ENCODE assay signal across 8 cellular contexts in genomic region chr17:4950075-4950756, GRCh38. TPM values are rescaled to one million over a fixed set of nuclear protein-coding genes. Genes with fewer than 3 reads are reported as not detected.
DNase-seq lines count a peak whose midpoint lies in the region; ATAC-seq, FAIRE-seq and TF ChIP-seq lines count a peak whose summit lies in the region.

No MANE protein-coding gene starts in this region.

- H3K36me3 Mint-ChIP-seq in activated T-cell treated with anti-CD3 and anti-CD28 coated beads, Interleukin-2, amount 50 U/mL, for 72 hours (ENCODE audit: insufficient read depth in 2 of 2), result peaks cover 16 to 22% of the 10 kb centered on the region in 2 donors

- peak overlapping the region; percentile 89 to 90 for H3K4me3 Mint-ChIP-seq in activated T-cell treated with anti-CD3 and anti-CD28 coated beads, Interleukin-2, amount 50 U/mL, for 72 hours

- peak overlapping the region; percentile 95 for H3K27ac Mint-ChIP-seq in activated T-cell treated with anti-CD3 and anti-CD28 coated beads, Interleukin-2, amount 50 U/mL, for 72 hours

- H3K4me1 Mint-ChIP-seq in activated T-cell treated with anti-CD3 and anti-CD28 coated beads, Interleukin-2, amount 50 U/mL, for 72 hours (ENCODE audit: low read depth), result peaks cover 35% of the 10 kb centered on the region

- no peaks in the 10 kb centered on the region for H3K9me3 Mint-ChIP-seq in activated T-cell treated with anti-CD3 and anti-CD28 coated beads, Interleukin-2, amount 50 U/mL, for 72 hours

- DNase-seq in NCI-H345 (lab: John Stamatoyannopoulos, UW) (peak; percentile 22), NCI-H345 treated with DMSO at 0.1 percent for 48 hours (lab: John Stamatoyannopoulos, UW; ENCODE audit: unreplicated experiment) (no peak), foreskin melanocyte (peak; percentile 24), pancreas (peak; percentile 40 to 90 (median 74)), NOMO-1 treated with DMSO at 0.1 percent for 48 hours (lab: John Stamatoyannopoulos, UW; ENCODE audit: unreplicated experiment) (no peak), NCI-H446 (lab: John Stamatoyannopoulos, UW) (no peak)
- no peak for DNase-seq in Jurkat, Clone E6-1 (ENCODE audit: low read depth, low spot score)
- peak; percentile 43 to 59 for DNase-seq in activated T-cell treated with anti-CD3 and anti-CD28 coated beads, Interleukin-2, amount 50 U/mL, for 72 hours

- H3K4me3 ChIP-seq in Jurkat, Clone E6-1 (ENCODE audit: low read length), result peak overlapping the region; percentile 92
- peak overlapping the region; percentile 94 to 100 (median 97) for H3K4me3 ChIP-seq in pancreas

- TF ChIP-seq CTCF in pancreas (IDR thresholded peaks at IDR 0.05), result no peak

- peaks cover 0 to 17% (median 3%) of the 10 kb centered on the region in 3 donors for H3K4me1 ChIP-seq in pancreas

- H3K36me3 ChIP-seq in pancreas, result peaks cover 0 to 3% (median 0%) of the 10 kb centered on the region in 3 donors

- H3K27me3 Mint-ChIP-seq in activated T-cell treated with anti-CD3 and anti-CD28 coated beads, Interleukin-2, amount 50 U/mL, for 72 hours (ENCODE audit: low read depth), result no peaks in the 10 kb centered on the region

- H3K27ac ChIP-seq in pancreas, result peak overlapping the region; percentile 88 to 99 (median 98)

- peak; percentile 17 to 25 for ATAC-seq in activated T-cell treated with anti-CD3 and anti-CD28 coated beads, Interleukin-2, amount 50 U/mL, for 72 hours (replicated peaks in 1 of 2)
- peak in 2 of 4 donors; percentile 50 to 51 for ATAC-seq in pancreas

- intact Hi-C loops in pancreas (cut with DNase I), result no loop called here

- FAIRE-seq in pancreas (lab: Jason Lieb, UNC), result no peak

- no peaks in the 10 kb centered on the region for H3K27me3 ChIP-seq in pancreas

- H3K9me3 ChIP-seq in pancreas, result no peaks in the 10 kb centered on the region

- WGBS in pancreas, 2 donors, result 17% methylated on average over 50 of the region's 52 CpGs

RNA-seq across cellular contexts. Expression of gene ENO3, which starts 0.7 kb away (rescaled TPM):
- polyA plus RNA-seq in Jurkat, Clone E6-1 (2012; ENCODE audit: insufficient read depth, insufficient read length), result 63.2 TPM
- total RNA-seq in activated T-cell treated with anti-CD3 and anti-CD28 coated beads, Interleukin-2, amount 50 U/mL, for 72 hours, result 100 to 1,000 TPM in 1 of 2 donors, 10 to 100 TPM in 1; 90.0 to 102 TPM
- 1 to 10 TPM; 1.5 to 6.3 (median 2.5) TPM for total RNA-seq in pancreas
- 10 to 100 TPM; 17.0 to 20.3 TPM for polyA plus RNA-seq in pancreas

RNA-seq across cellular contexts. Expression of gene PFN1, which starts 1.9 kb away (rescaled TPM):
- 1,752 TPM for polyA plus RNA-seq in Jurkat, Clone E6-1 (2012; ENCODE audit: insufficient read depth, insufficient read length)
- 1,000 to 10,000 TPM; 1,225 to 1,232 TPM for total RNA-seq in activated T-cell treated with anti-CD3 and anti-CD28 coated beads, Interleukin-2, amount 50 U/mL, for 72 hours
- total RNA-seq in pancreas, result 100 to 1,000 TPM in 4 of 6 donors, 10 to 100 TPM in 2; 63.6 to 195 (median 125) TPM
- polyA plus RNA-seq in pancreas, result 100 to 1,000 TPM; 148 to 162 TPM

RNA-seq across cellular contexts. Expression of gene RNF167, which starts 10.1 kb away (rescaled TPM):
- 190 TPM for polyA plus RNA-seq in Jurkat, Clone E6-1 (2012; ENCODE audit: insufficient read depth, insufficient read length)
- total RNA-seq in activated T-cell treated with anti-CD3 and anti-CD28 coated beads, Interleukin-2, amount 50 U/mL, for 72 hours, result 100 to 1,000 TPM; 176 to 201 TPM
- total RNA-seq in pancreas, result 10 to 100 TPM; 40.8 to 64.5 (median 46.7) TPM
- polyA plus RNA-seq in pancreas, result 100 to 1,000 TPM; 102 to 118 TPM

RNA-seq across cellular contexts. Expression of gene SLC25A11, which starts 10.4 kb away (rescaled TPM):
- polyA plus RNA-seq in Jurkat, Clone E6-1 (2012; ENCODE audit: insufficient read depth, insufficient read length), result 115 TPM
- total RNA-seq in activated T-cell treated with anti-CD3 and anti-CD28 coated beads, Interleukin-2, amount 50 U/mL, for 72 hours, result 10 to 100 TPM; 40.4 to 43.8 TPM
- total RNA-seq in pancreas, result 10 to 100 TPM; 10.9 to 23.3 (median 21.4) TPM
- polyA plus RNA-seq in pancreas, result 10 to 100 TPM; 20.6 to 25.5 TPM

RNA-seq across cellular contexts. Expression of gene SPAG7, which starts 17.4 kb away (rescaled TPM):
- polyA plus RNA-seq in Jurkat, Clone E6-1 (2012; ENCODE audit: insufficient read depth, insufficient read length), result 104 TPM
- 100 to 1,000 TPM; 140 to 158 TPM for total RNA-seq in activated T-cell treated with anti-CD3 and anti-CD28 coated beads, Interleukin-2, amount 50 U/mL, for 72 hours
- 10 to 100 TPM; 15.8 to 31.7 (median 23.8) TPM for total RNA-seq in pancreas
- 10 to 100 TPM; 40.3 to 58.4 TPM for polyA plus RNA-seq in pancreas

Comparison
In these comparisons a context has a peak if more than half of its experiments do, and no peak if none do; other contexts are left out.
1. DNase-seq: peak in NCI-H345 (single experiment), activated T-cell treated with anti-CD3 and anti-CD28 coated beads, Interleukin-2, amount 50 U/mL, for 72 hours (2 of 2), foreskin melanocyte (single experiment) and pancreas (6 of 6); none in NCI-H345 treated with DMSO at 0.1 percent for 48 hours (single experiment), Jurkat, Clone E6-1 (single experiment), NOMO-1 treated with DMSO at 0.1 percent for 48 hours (single experiment) and NCI-H446 (0 of 2).
2. RNA of gene ENO3, which starts 0.7 kb away (total RNA-seq): 90.0 to 102 TPM in activated T-cell treated with anti-CD3 and anti-CD28 coated beads, Interleukin-2, amount 50 U/mL, for 72 hours; 1.5 to 6.3 TPM in pancreas; every median in the first group is over 10 times any median in the second.
3. RNA of gene PFN1, which starts 1.9 kb away (total RNA-seq): 1,225 to 1,232 TPM in activated T-cell treated with anti-CD3 and anti-CD28 coated beads, Interleukin-2, amount 50 U/mL, for 72 hours; 63.6 to 195 TPM in pancreas; every median in the first group is over 4 times any median in the second.